8 cellular contexts compared by ENCODE assay signal in genomic region chr9:134455537-134455936, GRCh38.
DNase-seq lines count a peak whose midpoint lies in the region; ATAC-seq and TF ChIP-seq lines count a peak whose summit lies in the region.

No MANE protein-coding gene starts in this region.

- H3K27ac Mint-ChIP-seq in activated CD4-positive, alpha-beta T cell treated with anti-CD3 and anti-CD28 coated beads, Interleukin-2, amount 10 ng/mL, durations not matched to agents 24 days and 14 days: peak overlapping the region; percentile 63

- no peak for TF ChIP-seq POLR2A in transverse colon (IDR thresholded peaks at IDR 0.05)

- peak overlapping the region; percentile 47 for H3K27ac ChIP-seq in muscle layer of duodenum (ENCODE audit: low read length)
- H3K27ac ChIP-seq in transverse colon: peak overlapping the region; percentile 86 to 89 (median 87)

- no peak for DNase-seq in activated CD4-positive, alpha-beta T cell treated with anti-CD3 and anti-CD28 coated beads, Interleukin-2, amount 10 ng/mL, durations not matched to agents 24 days and 14 days
- DNase-seq in activated CD4-positive, alpha-beta T cell treated with anti-CD3 and anti-CD28 coated beads, Interleukin-2, amount 50 U/mL, for 1 hour: no peak
- DNase-seq in choroid plexus epithelial cell (ENCODE audit: low read depth) (no peak), transverse colon (no peak), NCI-H1930 (lab: John Stamatoyannopoulos, UW) (no peak)
- DNase-seq in stimulated activated CD8-positive, alpha-beta memory T cell treated with anti-CD3 and anti-CD28 coated beads, Interleukin-4, amount 100 ng/mL, for 48 hours: no peak

- no peak for ATAC-seq in GM18498 (IDR thresholded peaks at IDR 0.05; ENCODE audit: unreplicated experiment)

- no peak for TF ChIP-seq EP300 in transverse colon (IDR thresholded peaks at IDR 0.05; ENCODE audit: low read depth)

- no peaks in the 10 kb centered on the region for H3K9me3 Mint-ChIP-seq in activated CD4-positive, alpha-beta T cell treated with anti-CD3 and anti-CD28 coated beads, Interleukin-2, amount 10 ng/mL, durations not matched to agents 24 days and 14 days

- H3K4me3 Mint-ChIP-seq in activated CD4-positive, alpha-beta T cell treated with anti-CD3 and anti-CD28 coated beads, Interleukin-2, amount 10 ng/mL, durations not matched to agents 24 days and 14 days: peak overlapping the region; percentile 87

- no peaks in the 10 kb centered on the region for H3K27me3 Mint-ChIP-seq in activated CD4-positive, alpha-beta T cell treated with anti-CD3 and anti-CD28 coated beads, Interleukin-2, amount 10 ng/mL, durations not matched to agents 24 days and 14 days

- H3K27me3 ChIP-seq in muscle layer of duodenum (ENCODE audit: low read depth, low read length) (no peaks in the 10 kb centered on the region), transverse colon (no peaks in the 10 kb centered on the region)

- H3K36me3 ChIP-seq in muscle layer of duodenum (ENCODE audit: control insufficient read depth in 1 of 2, insufficient read depth in 2 of 2, low read length in 2 of 2): peaks cover 0 to 6% of the 10 kb centered on the region in 2 donors
- H3K36me3 ChIP-seq in transverse colon: no peaks in the 10 kb centered on the region

- peak overlapping the region; percentile 36 for H3K4me3 ChIP-seq in choroid plexus epithelial cell (ENCODE audit: low read depth, low read length)
- H3K4me3 ChIP-seq in muscle layer of duodenum (ENCODE audit: low read depth in 1 of 2, low read length in 2 of 2): peak overlapping the region; percentile 34 to 52
- H3K4me3 ChIP-seq in transverse colon: peak overlapping the region in 3 of 4 donors; percentile 15 to 43 (median 32)

- H3K9me3 ChIP-seq in muscle layer of duodenum (ENCODE audit: control insufficient read depth in 1 of 2, low read length in 2 of 2) (no peaks in the 10 kb centered on the region), transverse colon (no peaks in the 10 kb centered on the region)

- intact Hi-C loops in activated CD4-positive, alpha-beta T cell treated with anti-CD3 and anti-CD28 coated beads, Interleukin-2, amount 10 ng/mL, durations not matched to agents 24 days and 14 days (cut with micrococcal nuclease): no loop called here
- intact Hi-C loops in transverse colon (cut with DNase I; ENCODE audit: low total_unique reads): no loop called here

- 51% methylated on average over 9 of the region's 15 CpGs; no CpG with 5 or more reads in 1 of the 2 donors for WGBS in transverse colon (ENCODE audit: low coverage in 1 of 2), 2 donors

- in situ Hi-C loops in transverse colon (cut with MboI; ENCODE audit: low pct_ligation_motif_present in 1 of 4, low pct_unique_long_range_greater_than_20kb in 1 of 4, low sequenced_read_pairs in 3 of 4): no loop called here

- H3K4me1 ChIP-seq in muscle layer of duodenum (ENCODE audit: control insufficient read depth in 1 of 2, insufficient read depth in 2 of 2, low read length in 2 of 2) (peaks cover 0 to 34% of the 10 kb centered on the region in 2 donors), transverse colon (peaks cover 13 to 27% (median 18%) of the 10 kb centered on the region in 4 donors)

- H3K4me1 Mint-ChIP-seq in activated CD4-positive, alpha-beta T cell treated with anti-CD3 and anti-CD28 coated beads, Interleukin-2, amount 10 ng/mL, durations not matched to agents 24 days and 14 days: peaks cover 6% of the 10 kb centered on the region

- H3K36me3 Mint-ChIP-seq in activated CD4-positive, alpha-beta T cell treated with anti-CD3 and anti-CD28 coated beads, Interleukin-2, amount 10 ng/mL, durations not matched to agents 24 days and 14 days (ENCODE audit: low read depth): no peaks in the 10 kb centered on the region

- TF ChIP-seq CTCF in choroid plexus epithelial cell (conservative IDR thresholded peaks at IDR 0.05; ENCODE audit: low read depth, low read length) (no peak), transverse colon (IDR thresholded peaks at IDR 0.05) (no peak)
